Comparison of ENCODE assay signal across 8 cellular contexts in genomic region chr1:168342572-168343280, GRCh38.
DNase-seq lines count a peak whose midpoint lies in the region; ATAC-seq and TF ChIP-seq lines count a peak whose summit lies in the region.

No MANE protein-coding gene starts in this region.

- intact Hi-C loops in CD14-positive monocyte (cut with micrococcal nuclease): loop anchor here (2.0 to 10.0 kb wide), 4 partner anchors 232 to 1006 kb away; partner anchors contain the start of genes XCL1 (in 2 of the 2) and ATP1B1 (in 1 of the 2)

- CTCF ChIA-PET in activated CD8-positive, alpha-beta T cell treated with anti-CD3 and anti-CD28 coated beads, Interleukin-2, amount 10 ng/mL, durations not matched to agents 7 days and 5 days (lab: Charles Lee): interaction anchor here (0.6 to 7.8 kb wide), 113 partner anchors 12 to 1460 kb away, joined by 3 to 280 read pairs (median 4); partner anchors contain the start of genes ATP1B1, BLZF1, CCDC181 and F5

- H3K27ac Mint-ChIP-seq in CD14-positive monocyte: peak overlapping the region in 1 of 7 donors; percentile 11
- H3K27ac Mint-ChIP-seq in activated CD8-positive, alpha-beta T cell treated with anti-CD3 and anti-CD28 coated beads, Interleukin-2, amount 10 ng/mL, durations not matched to agents 7 days and 5 days: peak overlapping the region; percentile 77

- H3K27me3 Mint-ChIP-seq in CD14-positive monocyte (ENCODE audit: low read depth in 3 of 3): peaks cover 0 to 4% (median 3%) of the 10 kb centered on the region in 3 donors
- no peaks in the 10 kb centered on the region for H3K27me3 Mint-ChIP-seq in activated CD8-positive, alpha-beta T cell treated with anti-CD3 and anti-CD28 coated beads, Interleukin-2, amount 10 ng/mL, durations not matched to agents 7 days and 5 days (ENCODE audit: low read depth)

- POLR2A ChIA-PET in activated CD8-positive, alpha-beta T cell treated with anti-CD3 and anti-CD28 coated beads, Interleukin-2, amount 10 ng/mL, durations not matched to agents 7 days and 5 days (lab: Charles Lee): interaction anchor here (0.6 to 2.2 kb wide), 5 partner anchors 20 to 1392 kb away, joined by 3 to 7 read pairs (median 5); no protein-coding TSS in a partner anchor

- peaks cover 5 to 13% (median 10%) of the 10 kb centered on the region in 7 donors for H3K9me3 Mint-ChIP-seq in CD14-positive monocyte
- peaks cover 11% of the 10 kb centered on the region for H3K9me3 Mint-ChIP-seq in activated CD8-positive, alpha-beta T cell treated with anti-CD3 and anti-CD28 coated beads, Interleukin-2, amount 10 ng/mL, durations not matched to agents 7 days and 5 days (ENCODE audit: insufficient read depth)

- TF ChIP-seq CTCF in CD14-positive monocyte (IDR thresholded peaks at IDR 0.05): peak; percentile 79

- peak; percentile 81 for ATAC-seq in GM19455 (IDR thresholded peaks at IDR 0.05; ENCODE audit: unreplicated experiment)
- peak; percentile 98 for ATAC-seq in activated CD8-positive, alpha-beta T cell treated with anti-CD3 and anti-CD28 coated beads, Interleukin-2, amount 10 ng/mL, durations not matched to agents 7 days and 5 days

- H3K4me1 Mint-ChIP-seq in CD14-positive monocyte: peaks cover 17% of the 10 kb centered on the region
- H3K4me1 Mint-ChIP-seq in activated CD8-positive, alpha-beta T cell treated with anti-CD3 and anti-CD28 coated beads, Interleukin-2, amount 10 ng/mL, durations not matched to agents 7 days and 5 days (ENCODE audit: low read depth): peaks cover 62% of the 10 kb centered on the region

- peak overlapping the region; percentile 27 to 71 for H3K4me3 Mint-ChIP-seq in CD14-positive monocyte
- no peak overlapping the region for H3K4me3 Mint-ChIP-seq in activated CD8-positive, alpha-beta T cell treated with anti-CD3 and anti-CD28 coated beads, Interleukin-2, amount 10 ng/mL, durations not matched to agents 7 days and 5 days

- DNase-seq in CD14-positive monocyte (ENCODE audit: low spot score): peak; percentile 81
- peak; percentile 66 for DNase-seq in HPDE6-E6E7 (ENCODE audit: extremely low spot score)
- DNase-seq in NCI-H82 (lab: John Stamatoyannopoulos, UW): peak; percentile 94
- DNase-seq in activated CD8-positive, alpha-beta T cell treated with anti-CD3 and anti-CD28 coated beads, Interleukin-2, amount 10 ng/mL, durations not matched to agents 7 days and 5 days: peak; percentile 92
- peak; percentile 75 for DNase-seq in effector CD8-positive, alpha-beta T cell (lab: John Stamatoyannopoulos, UW)
- DNase-seq in medulla oblongata (ENCODE audit: extremely low spot score): peak; percentile 95
- peak; percentile 80 for DNase-seq in stimulated activated CD8-positive, alpha-beta memory T cell treated with anti-CD3 and anti-CD28 coated beads, Interleukin-12 subunit alpha, Interleukin-12 subunit beta, amount 100 ng/mL, for 4 hours (ENCODE audit: low read depth)

- H3K36me3 Mint-ChIP-seq in CD14-positive monocyte: no peaks in the 10 kb centered on the region
- H3K36me3 Mint-ChIP-seq in activated CD8-positive, alpha-beta T cell treated with anti-CD3 and anti-CD28 coated beads, Interleukin-2, amount 10 ng/mL, durations not matched to agents 7 days and 5 days (ENCODE audit: low read depth): peaks cover 17% of the 10 kb centered on the region

Comparison
In these comparisons a context has a peak if more than half of its experiments do, and no peak if none do; other contexts are left out.
1. Peak in every context shown above with its lines: DNase-seq and ATAC-seq.